In genomic region chr19:10380311-10381102, GRCh38 we compare ENCODE assay signal across 8 cellular contexts. TPM values are rescaled to one million over a fixed set of nuclear protein-coding genes. Genes with fewer than 3 reads are reported as not detected.
DNase-seq lines count a peak whose midpoint lies in the region; ATAC-seq and TF ChIP-seq lines count a peak whose summit lies in the region.

Gene TYK2 (minus strand): TSS chr19:10380572. CDS start chr19:10378406, 2,166 bp downstream.

- 0% methylated on average over 58 of the region's 58 CpGs for WGBS in ectodermal cell, 2 experiments

- peak within 1 kb of the TSS; percentile 96 for H3K4me3 Mint-ChIP-seq in CD8-positive, alpha-beta T cell

- H3K36me3 Mint-ChIP-seq in CD8-positive, alpha-beta T cell: peaks cover 29% of the 10 kb centered on the region

- H3K27ac Mint-ChIP-seq in CD8-positive, alpha-beta T cell: peak within 1 kb of the TSS; percentile 96

- POLR2A ChIA-PET in CD8-positive, alpha-beta T cell (lab: Charles Lee): interaction anchor here (0.6 to 2.2 kb wide), 13 partner anchors 8 to 110 kb away, joined by 3 to 16 read pairs (median 4); partner anchors contain the start of genes CDC37, ICAM1, ICAM4 and ICAM5

- H3K27me3 Mint-ChIP-seq in CD8-positive, alpha-beta T cell (ENCODE audit: low read depth): no peaks in the 10 kb centered on the region

- peaks cover 22% of the 10 kb centered on the region for H3K4me1 Mint-ChIP-seq in CD8-positive, alpha-beta T cell (ENCODE audit: low read depth)

- intact Hi-C loops in CD8-positive, alpha-beta T cell (cut with DNase I, micrococcal nuclease): loop anchor here (1.0 to 5.0 kb wide), 6 partner anchors 22 to 274 kb away; partner anchors contain the start of genes RAVER1 (in 2 of the 2), CDC37 (in 1 of the 2), FDX2 (in 1 of the 2) and ICAM1 (in 1 of the 2)
- intact Hi-C loops in lower lobe of right lung (cut with DNase I): no loop called here

- H3K27ac ChIP-seq in CD8-positive, alpha-beta T cell (ENCODE audit: low read depth, low read length): peak within 1 kb of the TSS; percentile 76
- no peak within 1 kb of the TSS for H3K27ac ChIP-seq in ectodermal cell (ENCODE audit: insufficient read depth, low read depth, low read length, poor library complexity, severe bottlenecking)
- H3K27ac ChIP-seq in lower lobe of right lung: peak within 1 kb of the TSS; percentile 87

- peak; percentile 98 for ATAC-seq in CD8-positive, alpha-beta T cell
- ATAC-seq in GM19467 (IDR thresholded peaks at IDR 0.05; ENCODE audit: unreplicated experiment) (peak; percentile 91), lower lobe of right lung (peak; percentile 97 to 98)

- CTCF ChIA-PET in CD8-positive, alpha-beta T cell (lab: Charles Lee): interaction anchor here (0.6 to 27.5 kb wide), 8 partner anchors 8 to 130 kb away, joined by 3 to 671 read pairs (median 6); partner anchors contain the start of gene ICAM1

- no peaks in the 10 kb centered on the region for H3K27me3 ChIP-seq in CD8-positive, alpha-beta T cell (ENCODE audit: insufficient read depth, low read length)
- H3K27me3 ChIP-seq in ectodermal cell (ENCODE audit: control insufficient read depth, insufficient read depth, low read length, poor library complexity, severe bottlenecking) (no peaks in the 10 kb centered on the region), lower lobe of right lung (ENCODE audit: low read depth) (no peaks in the 10 kb centered on the region)

- no peak for TF ChIP-seq CTCF in CD8-positive, alpha-beta T cell (IDR thresholded peaks at IDR 0.05)
- TF ChIP-seq CTCF in lower lobe of right lung (IDR thresholded peaks at IDR 0.05): no peak

- H3K9me3 ChIP-seq in CD8-positive, alpha-beta T cell (ENCODE audit: low read length): no peaks in the 10 kb centered on the region
- H3K9me3 ChIP-seq in ectodermal cell (ENCODE audit: control insufficient read depth, low read length): no peaks in the 10 kb centered on the region
- no peaks in the 10 kb centered on the region for H3K9me3 ChIP-seq in lower lobe of right lung

- DNase-seq in CD8-positive, alpha-beta T cell: peak; percentile 91 to 97 (median 94)
- DNase-seq in HS-27A (ENCODE audit: low read depth) (peak; percentile 90), NK-92 (lab: John Stamatoyannopoulos, UW; ENCODE audit: unreplicated experiment) (peak; percentile 69), lower lobe of right lung (peak; percentile 96)
- DNase-seq in activated CD8-positive, alpha-beta memory T cell treated with anti-CD3 and anti-CD28 coated beads for 1 hour (ENCODE audit: extremely low read depth in 1 of 2, low read depth in 1 of 2): peak; percentile 85 to 93
- peak; percentile 90 to 97 (median 95) for DNase-seq in stimulated activated CD4-positive, alpha-beta T cell treated with anti-CD3 and anti-CD28 coated beads, TNF-alpha, amount 100 ng/mL, for 24 hours (ENCODE audit: low read depth in 3 of 3)

- H3K4me1 ChIP-seq in CD8-positive, alpha-beta T cell (ENCODE audit: insufficient read depth, low read length): peaks cover 9% of the 10 kb centered on the region
- H3K4me1 ChIP-seq in ectodermal cell (ENCODE audit: control insufficient read depth, insufficient read depth, low read length): peaks cover 6% of the 10 kb centered on the region
- H3K4me1 ChIP-seq in lower lobe of right lung: peaks cover 18% of the 10 kb centered on the region

- peaks cover 6% of the 10 kb centered on the region for H3K36me3 ChIP-seq in CD8-positive, alpha-beta T cell (ENCODE audit: insufficient read depth, low read length)
- H3K36me3 ChIP-seq in ectodermal cell (ENCODE audit: control insufficient read depth, insufficient read depth, low read length): no peaks in the 10 kb centered on the region
- peaks cover 19% of the 10 kb centered on the region for H3K36me3 ChIP-seq in lower lobe of right lung

- H3K9me3 Mint-ChIP-seq in CD8-positive, alpha-beta T cell: no peaks in the 10 kb centered on the region

- peak within 1 kb of the TSS; percentile 84 for H3K4me3 ChIP-seq in CD8-positive, alpha-beta T cell (ENCODE audit: low read depth, low read length)
- H3K4me3 ChIP-seq in ectodermal cell (ENCODE audit: insufficient read depth, low read depth, low read length) (peak within 1 kb of the TSS; percentile 97), lower lobe of right lung (peak within 1 kb of the TSS; percentile 87)

RNA-seq across cellular contexts. Expression of gene TYK2, which starts in this region (rescaled TPM):
- 100 to 1,000 TPM; 244 to 250 TPM for total RNA-seq in CD8-positive, alpha-beta T cell
- polyA plus RNA-seq in ectodermal cell (2013, experiment 1 of 4): 61.9 TPM
- 58.3 TPM for polyA plus RNA-seq in ectodermal cell (2013, experiment 2 of 4)
- polyA plus RNA-seq in ectodermal cell (2013, experiment 3 of 4): 45.3 TPM
- polyA plus RNA-seq in ectodermal cell (2013, experiment 4 of 4): 55.3 TPM
- 164 TPM for total RNA-seq in lower lobe of right lung
